In the genomic region with DNA sequence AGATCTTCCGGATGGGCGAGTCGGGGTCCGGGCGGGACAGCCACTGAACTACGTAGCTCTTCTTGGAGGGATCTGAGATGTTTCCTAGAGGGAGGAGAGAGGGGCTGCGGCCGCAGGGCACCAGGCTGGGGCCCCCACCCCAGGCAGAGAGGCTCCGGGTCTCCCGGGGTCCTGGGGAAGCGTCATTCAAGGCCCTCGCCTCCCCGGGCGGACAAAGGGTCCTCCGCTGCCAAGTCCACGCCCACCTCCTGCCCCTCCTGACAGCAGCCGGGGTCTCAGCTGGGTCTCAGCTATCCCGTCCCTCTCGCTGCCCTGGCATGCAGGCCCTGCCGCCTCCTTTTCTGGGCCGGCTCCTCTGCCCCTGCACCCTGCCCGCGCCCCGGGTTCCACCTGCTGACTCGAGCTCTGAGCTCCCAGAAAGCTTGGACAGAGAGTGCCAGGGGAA, we compare ENCODE assay signal across 23 cellular contexts.
"Had no signal": no experiment of that assay in that cellular context is flagged by ENCODE, and none has a peak within 500 bp of the region (broad histone marks: within the 10 kb centered on the region; RNA-seq: fewer than 3 reads in every experiment).

No MANE protein-coding gene starts in this region.

- DNase-seq: activated CD4-positive, alpha-beta T cell treated with anti-CD3 and anti-CD28 coated beads for 1 hour; activated CD4-positive, alpha-beta T cell treated with anti-CD3 and anti-CD28 coated beads, Interleukin-2, amount 50 U/mL, for 1 hour; activated naive CD4-positive, alpha-beta T cell treated with anti-CD3 and anti-CD28 coated beads, Interleukin-2, amount 10 ng/mL, durations not matched to agents 7 days and 5 days; amygdala; cerebellar nuclear complex; effector CD4-positive, alpha-beta T cell; erythroblast; foreskin fibroblast; immature natural killer cell; kidney glomerular epithelial cell; left ventricle myocardium superior; psoas muscle; stimulated activated CD4-positive, alpha-beta T cell treated with anti-CD3 and anti-CD28 coated beads, Interleukin-4, amount 100 ng/mL, for 4 hours; stimulated activated naive CD8-positive, alpha-beta T cell treated with anti-CD3 and anti-CD28 coated beads, Interleukin-15, Interleukin-2, amounts not matched to agents 100 U/mL and 50 U/mL, for 24 hours; T-cell had no signal

- ATAC-seq: left ventricle myocardium superior; naive thymus-derived CD8-positive, alpha-beta T cell; psoas muscle; right cardiac atrium; stimulated activated naive CD8-positive, alpha-beta T cell treated with anti-CD3 and anti-CD28 coated beads, Interleukin-15, Interleukin-2, amounts not matched to agents 100 U/mL and 50 U/mL, for 24 hours; T-cell had no signal

- H3K4me1 ChIP-seq: neural progenitor cell, psoas muscle, tibial artery had no signal

- H3K9ac ChIP-seq: neural progenitor cell had no signal

- H3K27me3 Mint-ChIP-seq: activated naive CD4-positive, alpha-beta T cell treated with anti-CD3 and anti-CD28 coated beads, Interleukin-2, amount 10 ng/mL, durations not matched to agents 7 days and 5 days; T-cell had no signal

- H3K27ac ChIP-seq: hepatocyte, neural progenitor cell, ovary, psoas muscle, tibial artery had no signal

- H3K4me3 ChIP-seq: hepatocyte, neural progenitor cell, ovary, psoas muscle, tibial artery had no signal

- H3K4me3 Mint-ChIP-seq: activated naive CD4-positive, alpha-beta T cell treated with anti-CD3 and anti-CD28 coated beads, Interleukin-2, amount 10 ng/mL, durations not matched to agents 7 days and 5 days; immature natural killer cell; naive thymus-derived CD8-positive, alpha-beta T cell; neural progenitor cell; T-cell; T-helper 2 cell treated with Interferon-gamma antibody and Interleukin-4, amounts not matched to agents 5 μg/mL and 100 μg/mL, for 36 hours had no signal

- H3K27ac Mint-ChIP-seq: activated naive CD4-positive, alpha-beta T cell treated with anti-CD3 and anti-CD28 coated beads, Interleukin-2, amount 10 ng/mL, durations not matched to agents 7 days and 5 days; immature natural killer cell; naive thymus-derived CD8-positive, alpha-beta T cell; neural progenitor cell; T-cell; T-helper 2 cell treated with Interferon-gamma antibody and Interleukin-4, amounts not matched to agents 5 μg/mL and 100 μg/mL, for 36 hours had no signal

- H3K36me3 Mint-ChIP-seq: immature natural killer cell had no signal

- H3K9me3 ChIP-seq: ovary, psoas muscle had no signal

- H3K4me1 Mint-ChIP-seq: activated naive CD4-positive, alpha-beta T cell treated with anti-CD3 and anti-CD28 coated beads, Interleukin-2, amount 10 ng/mL, durations not matched to agents 7 days and 5 days; immature natural killer cell; naive thymus-derived CD8-positive, alpha-beta T cell; neural progenitor cell; T-cell had no signal

- FAIRE-seq: bronchial epithelial cell had no signal

- H3K36me3 ChIP-seq: neural progenitor cell, ovary had no signal
